8 cellular contexts compared by ENCODE assay signal in genomic region chr1:150525348-150525747, GRCh38. TPM values are rescaled to one million over a fixed set of nuclear protein-coding genes. Genes with fewer than 3 reads are reported as not detected.
"Had no signal": no experiment of that assay in that cellular context is flagged by ENCODE, and none has a peak within 500 bp of the region (broad histone marks: within the 10 kb centered on the region; RNA-seq: fewer than 3 reads in every experiment).

No MANE protein-coding gene starts in this region.

- DNase-seq: IMR-90, KBM-7 had no signal

- H3K27ac Mint-ChIP-seq: IgD-negative memory B cell had no signal

- FAIRE-seq: HepG2, HTR-8/SVneo had no signal

- H3K4me3 Mint-ChIP-seq: IgD-negative memory B cell had no signal

- ATAC-seq: HepG2 had no signal

- H3K4me1 Mint-ChIP-seq: IgD-negative memory B cell had no signal

- H3K27me3 Mint-ChIP-seq: IgD-negative memory B cell had no signal

- H3K9me3 Mint-ChIP-seq: IgD-negative memory B cell had no signal

- H3K27ac ChIP-seq: HL-60 had no signal

- H3K36me3 Mint-ChIP-seq: IgD-negative memory B cell had no signal

RNA-seq across cellular contexts. Expression of gene FALEC, which starts 9.8 kb away (rescaled TPM):
- total RNA-seq: HT-29, HT1080, IMR-90 had no signal
- polyA plus RNA-seq: IMR-90 had no signal

RNA-seq across cellular contexts. Expression of gene ADAMTSL4, which starts 23.9 kb away (rescaled TPM):
- total RNA-seq: HT-29 had no signal
